Comparison of ENCODE assay signal across 8 cellular contexts in the genomic region with DNA sequence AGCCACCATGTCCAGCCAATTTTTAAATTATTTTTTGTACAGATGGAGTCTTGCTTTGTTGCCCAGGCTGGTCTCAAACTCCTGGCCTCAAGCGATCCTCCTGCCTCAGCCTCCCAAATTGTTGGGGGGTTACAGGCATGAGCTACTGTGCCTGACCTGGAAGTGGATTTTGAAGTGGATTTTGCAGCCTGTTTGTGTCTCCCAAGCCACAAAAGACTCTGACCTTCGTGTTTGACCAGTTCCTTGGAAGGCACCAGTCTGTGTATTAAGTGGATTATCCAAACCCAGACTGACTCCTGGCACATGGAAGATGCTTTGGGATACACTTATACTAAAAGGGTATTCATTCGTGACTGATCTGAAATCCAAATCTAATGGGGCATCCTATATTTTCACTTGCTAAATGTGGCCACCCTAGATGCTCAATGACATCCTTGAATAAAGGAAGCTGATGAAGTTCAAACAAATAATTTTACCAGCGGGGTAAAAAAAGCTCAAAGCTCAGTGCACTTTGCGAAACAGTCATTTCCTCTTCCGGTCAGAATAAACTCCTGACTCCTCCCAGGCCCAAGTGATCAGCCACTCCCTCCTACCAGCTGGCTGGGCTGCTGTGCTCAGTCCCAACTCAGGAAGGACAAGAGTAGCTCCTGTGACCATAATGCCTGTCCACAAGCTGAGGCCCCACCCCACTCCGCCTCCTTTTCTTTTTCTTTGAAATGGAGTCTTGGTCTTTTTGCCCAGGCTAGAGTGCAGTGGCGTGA. TPM values are rescaled to one million over a fixed set of nuclear protein-coding genes. Genes with fewer than 3 reads are reported as not detected.
DNase-seq lines count a peak whose midpoint lies in the region; ATAC-seq and TF ChIP-seq lines count a peak whose summit lies in the region.

No MANE protein-coding gene starts in this region.

- H3K4me3 ChIP-seq in BLaER1 (peak overlapping the region; percentile 29; the same call in 1 of the 2 replicates), cardiac fibroblast (replicated peaks in 1 of 2; ENCODE audit: low read depth in 2 of 2, low read length in 2 of 2) (no peak overlapping the region)

- DNase-seq in RPMI7951 (ENCODE audit: low read depth) = peak; percentile 85
- peak; percentile 60 to 78 for DNase-seq in cardiac fibroblast (ENCODE audit: low read depth in 2 of 2)
- peak; percentile 65 for DNase-seq in medulla oblongata (ENCODE audit: extremely low spot score)
- no peak for DNase-seq in NCI-H128 (lab: John Stamatoyannopoulos, UW; ENCODE audit: unreplicated experiment)
- DNase-seq in NCI-H446 (lab: John Stamatoyannopoulos, UW) = no peak

- peak overlapping the region; percentile 21; the same call in 1 of the 2 replicates for H3K9ac ChIP-seq in BLaER1

- ATAC-seq in GM18868 (IDR thresholded peaks at IDR 0.05; ENCODE audit: unreplicated experiment) (peak; percentile 78), HG03108 (IDR thresholded peaks at IDR 0.05; ENCODE audit: unreplicated experiment) (peak; percentile 81)

- no peak for TF ChIP-seq CTCF in cardiac fibroblast (IDR thresholded peaks at IDR 0.05; ENCODE audit: low read depth, low read length)

- peaks cover 44% of the 10 kb centered on the region for H3K4me1 ChIP-seq in BLaER1

- H3K9me3 ChIP-seq in BLaER1 = no peaks in the 10 kb centered on the region

- H3K4me2 ChIP-seq in BLaER1 = peak overlapping the region; percentile 73

- peak overlapping the region; percentile 60 for H3K27ac ChIP-seq in BLaER1

- no peaks in the 10 kb centered on the region for H4K20me1 ChIP-seq in BLaER1

- H3K27me3 ChIP-seq in BLaER1 = no peaks in the 10 kb centered on the region

- no peaks in the 10 kb centered on the region for H3K36me3 ChIP-seq in BLaER1

RNA-seq across cellular contexts. Expression of a gene that starts 32.6 kb away (rescaled TPM):
- total RNA-seq in RPMI7951 (2014; rRNA removed; shearing (Covaris generic)) = 21.9 and 23.9 TPM in 2 replicates

RNA-seq across cellular contexts. Expression of a gene that starts 52.2 kb away (rescaled TPM):
- total RNA-seq in RPMI7951 (2014; rRNA removed; shearing (Covaris generic)) = 15.6 and 22.6 TPM in 2 replicates

RNA-seq across cellular contexts. Expression of a gene that starts 52.5 kb away (rescaled TPM):
- 11.7 and 29.3 TPM in 2 replicates for total RNA-seq in RPMI7951 (2014; rRNA removed; shearing (Covaris generic))

Comparison
In these comparisons a context has a peak if more than half of its experiments do, and no peak if none do; other contexts are left out.
1. DNase-seq: peak in RPMI7951 (single experiment), cardiac fibroblast (2 of 2) and medulla oblongata (single experiment); none in NCI-H128 (single experiment) and NCI-H446 (0 of 2).